Comparison of ENCODE assay signal across 9 cellular contexts in genomic region chr2:205734436-205734835, GRCh38. TPM values are rescaled to one million over a fixed set of nuclear protein-coding genes. Genes with fewer than 3 reads are reported as not detected.
A peak's percentile ranks its signal among the peaks of the same experiment; 100 is the strongest.
DNase-seq lines count a peak whose midpoint lies in the region; ATAC-seq and TF ChIP-seq lines count a peak whose summit lies in the region.
"Had no signal": no experiment of that assay in that cellular context is flagged by ENCODE, and none has a peak within 500 bp of the region (broad histone marks: within the 10 kb centered on the region; RNA-seq: fewer than 3 reads in every experiment).

No MANE protein-coding gene starts in this region.

- no peaks in the 10 kb centered on the region for H4K20me1 ChIP-seq in SK-N-SH (ENCODE audit: insufficient read depth)

- H3K4me1 Mint-ChIP-seq in immature natural killer cell: no peaks in the 10 kb centered on the region

- peak overlapping the region; percentile 63 for H3K4me2 ChIP-seq in SK-N-SH

- peak overlapping the region; percentile 29; the same call in 1 of the 2 replicates for H3K9ac ChIP-seq in SK-N-SH

- TF ChIP-seq RAD21 in SK-N-SH (IDR thresholded peaks at IDR 0.05; ENCODE audit: low read length): no peak

- TF ChIP-seq EP300 in SK-N-SH (IDR thresholded peaks at IDR 0.05; ENCODE audit: borderline replicate concordance in 1 of 2, low read depth in 1 of 2, low read length in 1 of 2) (peak in 1 of 2 experiments; percentile 55; a peak in 1 of 4 replicates), sigmoid colon (IDR thresholded peaks at IDR 0.05) (peak in 2 of 4 donors; percentile 81 to 83)

- DNase-seq in HCEC 1CT: peak; percentile 87
- peak; percentile 57 for DNase-seq in SK-N-SH
- DNase-seq in foreskin keratinocyte: peak; percentile 16 to 40
- peak; percentile 92 for DNase-seq in sigmoid colon
- no peak for DNase-seq in cerebellum (ENCODE audit: low spot score)
- DNase-seq in activated CD4-positive, alpha-beta T cell treated with anti-CD3 and anti-CD28 coated beads for 48 hours: no peak
- DNase-seq in immature natural killer cell: no peak
- DNase-seq: NCI-H226 had no signal

- H3K9me3 ChIP-seq in SK-N-SH: no peaks in the 10 kb centered on the region
- H3K9me3 ChIP-seq in sigmoid colon: no peaks in the 10 kb centered on the region

- H3K4me3 Mint-ChIP-seq in immature natural killer cell: no peak overlapping the region

- CTCF ChIA-PET in SK-N-SH (lab: Yijun Ruan, JAX): interaction anchor here (1.2 to 4.7 kb wide), 2 partner anchors 12 to 19 kb away, joined by 3 to 35 read pairs; no protein-coding TSS in a partner anchor

- H3K4me3 ChIP-seq in SK-N-SH (ENCODE audit: low read depth in 2 of 2, low read length in 1 of 2) (no peak overlapping the region), sigmoid colon (no peak overlapping the region)

- no peaks in the 10 kb centered on the region for H3K27me3 ChIP-seq in SK-N-SH (ENCODE audit: insufficient read depth)
- H3K27me3 ChIP-seq in foreskin keratinocyte: no peaks in the 10 kb centered on the region
- no peaks in the 10 kb centered on the region for H3K27me3 ChIP-seq in sigmoid colon

- no peak for TF ChIP-seq POLR2A in sigmoid colon (IDR thresholded peaks at IDR 0.05)

- H2AFZ ChIP-seq in SK-N-SH (ENCODE audit: low read depth): no peak overlapping the region; the same call in 1 of the 2 replicates

- H3K79me2 ChIP-seq in SK-N-SH (ENCODE audit: insufficient read depth): no peaks in the 10 kb centered on the region

- intact Hi-C loops in sigmoid colon (cut with DNase I): loop anchor here (5.0 kb wide), 1 partner anchor 47 kb away; no protein-coding TSS in a partner anchor

- 44% methylated on average over 3 of the region's 3 CpGs for WGBS in SK-N-SH (ENCODE audit: low lambda C conversion rate)
- 56 to 74% methylated on average over 3 of the region's 3 CpGs for WGBS in sigmoid colon, 2 donors

- peak; percentile 88 for ATAC-seq in foreskin keratinocyte
- ATAC-seq in HG02938 (IDR thresholded peaks at IDR 0.05; ENCODE audit: unreplicated experiment): no peak

- H3K36me3 Mint-ChIP-seq in immature natural killer cell: no peaks in the 10 kb centered on the region

- POLR2A ChIA-PET in SK-N-SH (lab: Yijun Ruan, JAX): no interaction called here

- no peaks in the 10 kb centered on the region for H3K9me2 ChIP-seq in SK-N-SH

- H3K36me3 ChIP-seq in SK-N-SH (replicated peaks in 1 of 2; ENCODE audit: control insufficient read depth in 1 of 2, insufficient read depth in 2 of 2, low read length in 1 of 2) (peaks cover 28 to 35% of the 10 kb centered on the region in 2 experiments), sigmoid colon (peaks cover 6 to 74% (median 50%) of the 10 kb centered on the region in 4 donors)

- peaks cover 30 to 38% of the 10 kb centered on the region in 2 experiments; a peak in 3 of 4 replicates for H3K4me1 ChIP-seq in SK-N-SH (ENCODE audit: control insufficient read depth in 1 of 2, insufficient read depth in 2 of 2, low read depth in 1 of 2, low read length in 1 of 2)
- H3K4me1 ChIP-seq in foreskin keratinocyte: peaks cover 9% of the 10 kb centered on the region
- peaks cover 0 to 87% (median 77%) of the 10 kb centered on the region in 4 donors for H3K4me1 ChIP-seq in sigmoid colon

- H3K27ac ChIP-seq in SK-N-SH (ENCODE audit: low read depth in 2 of 2, low read length in 1 of 2) (peak overlapping the region; percentile 63 to 77), foreskin keratinocyte (no peak overlapping the region), sigmoid colon (peak overlapping the region; percentile 83 to 99 (median 94))

- peaks cover 0 to 2% (median 0%) of the 10 kb centered on the region in 6 donors for H3K9me3 Mint-ChIP-seq in immature natural killer cell

- peaks cover 0 to 2% (median 2%) of the 10 kb centered on the region in 3 donors for H3K27me3 Mint-ChIP-seq in immature natural killer cell (ENCODE audit: low read depth in 3 of 3)

- TF ChIP-seq CTCF in SK-N-SH (IDR thresholded peaks at IDR 0.05) (no peak), foreskin keratinocyte (conservative IDR thresholded peaks at IDR 0.05) (no peak), sigmoid colon (IDR thresholded peaks at IDR 0.05) (no peak)

- no peak overlapping the region for H3K27ac Mint-ChIP-seq in immature natural killer cell

- H3F3A ChIP-seq in SK-N-SH (replicated peaks; ENCODE audit: insufficient read depth): peaks cover 14% of the 10 kb centered on the region

TF ChIP-seq in SK-N-SH, 30 proteins besides CTCF, POLR2A, EP300 and RAD21:
- TF ChIP-seq IRF3 (IDR thresholded peaks at IDR 0.05; ENCODE audit: low read depth, low read length) (no peak), GABPA (IDR thresholded peaks at IDR 0.05; ENCODE audit: low read depth) (no peak), SIN3A (IDR thresholded peaks at IDR 0.05; ENCODE audit: borderline replicate concordance, low read depth, low read length) (peak; percentile 47; the same call in 1 of the 2 replicates), NFIC (IDR thresholded peaks at IDR 0.05; ENCODE audit: borderline replicate concordance) (peak; percentile 66), RXRA (IDR thresholded peaks at IDR 0.05; ENCODE audit: borderline replicate concordance, low read depth) (no peak), TAF1 (IDR thresholded peaks at IDR 0.05; ENCODE audit: borderline replicate concordance, low read depth, low read length) (no peak), JUND (IDR thresholded peaks at IDR 0.05) (peak; percentile 58), TCF12 (IDR thresholded peaks at IDR 0.05) (peak; percentile 69), MAX (IDR thresholded peaks at IDR 0.05; ENCODE audit: low read depth) (peak; percentile 73), REST (IDR thresholded peaks at IDR 0.05; ENCODE audit: low read depth, low read length) (no peak), FOXJ3 (CRISPR knock-in tag; IDR thresholded peaks at IDR 0.05) (no peak), FOSL2 (IDR thresholded peaks at IDR 0.05; ENCODE audit: borderline replicate concordance, low read depth) (peak; percentile 77; the same call in 1 of the 2 replicates), RCOR1 (IDR thresholded peaks at IDR 0.05; ENCODE audit: low read length) (no peak), POLR2AphosphoS5 (IDR thresholded peaks at IDR 0.05; ENCODE audit: low read depth, low read length) (peak; percentile 51; the same call in 1 of the 2 replicates), TEAD4 (IDR thresholded peaks at IDR 0.05; ENCODE audit: borderline replicate concordance, insufficient read depth) (peak; percentile 52; the same call in 1 of the 2 replicates), PBX3 (IDR thresholded peaks at IDR 0.05) (peak; percentile 31; the same call in 1 of the 2 replicates)
TF ChIP-seq in SK-N-SH: peak in this region for 9.

RNA-seq across cellular contexts. Expression of gene NRP2, which starts 52.1 kb away (rescaled TPM):
- 66.9 and 68.8 TPM in 2 replicates for polyA plus RNA-seq in SK-N-SH (2012; rRNA removed)
- 47.4 and 57.6 TPM in 2 replicates for polyA plus RNA-seq in SK-N-SH (2012; cell fraction: cytosol; rRNA removed)
- 48.8 and 59.3 TPM in 2 replicates for polyA plus RNA-seq in SK-N-SH (2012; cell fraction: nucleus; rRNA removed)
- 32.9 and 33.0 TPM in 2 replicates for total RNA-seq in foreskin keratinocyte
- polyA plus RNA-seq in foreskin keratinocyte: 9.5 and 13.2 TPM in 2 replicates
- total RNA-seq in sigmoid colon: 100 to 1,000 TPM; 207 to 348 (median 237) TPM
- polyA plus RNA-seq in sigmoid colon: 10 to 100 TPM in 1 of 3 donors, 1 to 10 TPM in 2; 2.5 to 13.6 (median 7.8) TPM
- total RNA-seq in cerebellum: 46.0 TPM
- not detected for polyA plus RNA-seq in immature natural killer cell

Comparison
In these comparisons a context has a peak if more than half of its experiments do, and no peak if none do; other contexts are left out.
1. DNase-seq: peak in HCEC 1CT (single experiment), SK-N-SH (single experiment), foreskin keratinocyte (2 of 2) and sigmoid colon (single experiment); none in cerebellum (single experiment), activated CD4-positive, alpha-beta T cell treated with anti-CD3 and anti-CD28 coated beads for 48 hours (single experiment) and immature natural killer cell (0 of 3).